ENCODE assay signal across 15 cellular contexts in the genomic region with DNA sequence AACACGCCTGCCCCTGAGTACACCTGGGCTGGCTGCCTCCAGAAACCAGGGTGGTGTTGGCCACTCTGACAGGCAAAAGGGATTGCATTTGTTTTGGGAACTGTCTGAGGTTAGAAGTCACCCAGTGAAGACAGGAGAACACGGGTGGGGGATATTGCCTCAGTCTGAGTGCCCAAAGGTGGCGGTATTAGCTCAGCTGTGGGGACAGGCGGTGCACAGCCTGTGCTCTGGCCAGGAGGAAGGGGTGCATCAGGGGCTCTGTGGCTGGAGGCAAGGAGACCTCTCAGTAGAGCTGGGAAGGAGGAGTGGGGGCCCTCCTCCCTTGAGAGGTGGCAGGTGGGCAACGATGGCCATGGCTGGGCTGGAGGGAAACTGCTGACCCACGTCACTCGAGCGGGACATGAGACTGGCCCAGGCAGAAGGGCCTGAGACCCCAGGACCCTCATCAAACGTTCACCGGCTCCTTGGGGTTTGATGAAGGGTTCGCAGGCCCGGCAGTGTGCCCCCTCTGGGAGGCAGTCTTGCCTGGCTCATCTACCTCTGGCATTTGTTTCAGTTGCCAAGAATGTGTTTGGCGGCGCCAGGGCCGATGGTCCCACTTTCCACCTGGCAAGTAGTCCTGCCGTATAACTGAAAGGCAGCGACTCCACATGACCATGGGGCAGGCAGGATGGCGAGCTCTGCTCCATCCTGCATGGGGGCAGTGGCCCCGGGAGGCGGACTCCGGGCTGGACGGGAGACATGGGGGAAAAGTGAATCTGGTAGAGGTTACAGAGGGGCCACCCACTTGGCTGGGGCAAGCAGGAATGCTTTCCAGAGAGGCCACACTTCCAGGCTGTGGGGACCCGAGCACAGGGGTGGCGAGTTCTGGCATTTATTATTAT. TPM values are rescaled to one million over a fixed set of nuclear protein-coding genes. Genes with fewer than 3 reads are reported as not detected.
DNase-seq lines count a peak whose midpoint lies in the region; ATAC-seq, FAIRE-seq and TF ChIP-seq lines count a peak whose summit lies in the region.
"Had no signal": no experiment of that assay in that cellular context is flagged by ENCODE, and none has a peak within 500 bp of the region (broad histone marks: within the 10 kb centered on the region; RNA-seq: fewer than 3 reads in every experiment).

No MANE protein-coding gene starts in this region.

- no peaks in the 10 kb centered on the region for H3K79me1 ChIP-seq in H1 (ENCODE audit: low read depth, low read length)

- no peaks in the 10 kb centered on the region for H3K9me2 ChIP-seq in PC-3 (replicated peaks; ENCODE audit: low read length)

- no peak overlapping the region; the same call in 1 of the 2 replicates for H4K8ac ChIP-seq in H1 (ENCODE audit: extremely low read depth, insufficient read depth, low read length)

- no peak overlapping the region for H2AFZ ChIP-seq in PC-3 (ENCODE audit: low read length)
- no peak overlapping the region for H2AFZ ChIP-seq in H1 (ENCODE audit: low read length)

- no peaks in the 10 kb centered on the region for H3K4me1 ChIP-seq in right cardiac atrium (ENCODE audit: control insufficient read depth, insufficient read depth, low read length)
- H3K4me1 ChIP-seq in PC-3 (ENCODE audit: insufficient read depth, low read length) = peaks cover 23% of the 10 kb centered on the region
- H3K4me1 ChIP-seq in H1 (replicated peaks in 1 of 4; ENCODE audit: control insufficient read depth in 3 of 4, insufficient read depth in 4 of 4, low read length in 3 of 4) = peaks cover 0 to 14% (median 4%) of the 10 kb centered on the region in 4 experiments; a peak in 4 of 7 replicates

- no peak for TF ChIP-seq EP300 in H1 (IDR thresholded peaks at IDR 0.05; ENCODE audit: borderline replicate concordance in 1 of 2, low read depth in 2 of 2, low read length in 2 of 2)

- no peak overlapping the region for H3K4me3 ChIP-seq in right cardiac atrium (ENCODE audit: low read length)
- H3K4me3 ChIP-seq in PC-3 (ENCODE audit: low read length) = no peak overlapping the region
- no peak overlapping the region for H3K4me3 ChIP-seq in H1 (ENCODE audit: extremely low read depth in 1 of 4, insufficient read depth in 2 of 4, low read depth in 3 of 4, low read length in 4 of 4)
- H3K4me3 ChIP-seq: coronary artery, sigmoid colon, transverse colon had no signal

- no TSS peak for BruUV-seq in PC-3 (replicated peaks; lab: Mats Ljungman, UMichigan)

- H3K9me3 ChIP-seq in right cardiac atrium (ENCODE audit: control insufficient read depth, low read length) = no peaks in the 10 kb centered on the region
- H3K9me3 ChIP-seq in PC-3 (ENCODE audit: low read length) = no peaks in the 10 kb centered on the region
- H3K9me3 ChIP-seq in H1 (ENCODE audit: insufficient read depth in 2 of 2, low read depth in 1 of 2, low read length in 1 of 2) = peaks cover 0 to 2% of the 10 kb centered on the region in 2 experiments; a peak in 1 of 4 replicates
- H3K9me3 ChIP-seq: sigmoid colon, transverse colon had no signal

- no peak overlapping the region for H2BK120ac ChIP-seq in H1 (replicated peaks; ENCODE audit: low read depth, low read length)

- no peak overlapping the region for H3K27ac ChIP-seq in right cardiac atrium (ENCODE audit: low read length)
- no peak overlapping the region for H3K27ac ChIP-seq in PC-3 (ENCODE audit: low read length)
- H3K27ac ChIP-seq in H1 (ENCODE audit: low read depth, low read length) = no peak overlapping the region
- H3K27ac ChIP-seq: coronary artery, sigmoid colon, transverse colon had no signal

- H3K79me2 ChIP-seq in PC-3 (ENCODE audit: low read length) (no peaks in the 10 kb centered on the region), H1 (ENCODE audit: control insufficient read depth in 1 of 2, insufficient read depth in 2 of 2, low read length in 2 of 2) (no peaks in the 10 kb centered on the region)

- TF ChIP-seq CTCF in PC-3 (conservative IDR thresholded peaks at IDR 0.05; ENCODE audit: low read depth, low read length) (peak; percentile 48; the same call in 1 of the 2 replicates), H1 (IDR thresholded peaks at IDR 0.05; ENCODE audit: control extremely low read depth in 1 of 3, insufficient read depth in 1 of 3, low read depth in 1 of 3, low read length in 3 of 3) (peak in 2 of 3 experiments; percentile 32 to 40; a peak in 3 of 4 replicates)

- peaks cover 16% of the 10 kb centered on the region for H3K4me1 Mint-ChIP-seq in stimulated activated memory B cell treated with anti-CD40 and anti-IgM and Interleukin-4, amounts not matched to agents 10 μg/mL and 1 μg/mL and 100 μg/mL, for 72 hours
- H3K4me1 Mint-ChIP-seq: activated T-helper 17 cell treated with anti-CD3 and anti-CD28 coated beads, Interleukin-2, amount 50 U/mL, for 72 hours had no signal

- H3K23ac ChIP-seq in H1 (ENCODE audit: insufficient read length) = no peak overlapping the region

- no peak overlapping the region for H3K4me3 Mint-ChIP-seq in stimulated activated memory B cell treated with anti-CD40 and anti-IgM and Interleukin-4, amounts not matched to agents 10 μg/mL and 1 μg/mL and 100 μg/mL, for 72 hours
- H3K4me3 Mint-ChIP-seq: activated T-helper 17 cell treated with anti-CD3 and anti-CD28 coated beads, Interleukin-2, amount 50 U/mL, for 72 hours; CD4-positive, alpha-beta T cell had no signal

- no peak overlapping the region for H3K4ac ChIP-seq in H1 (replicated peaks; ENCODE audit: insufficient read length, low read depth, low read length)

- H2BK20ac ChIP-seq in H1 (ENCODE audit: low read length) = no peak overlapping the region

- CTCF ChIA-PET in PC-3 (lab: Charles Lee) (interaction anchor here (0.6 to 0.8 kb wide), 2 partner anchors 28 to 537 kb away, joined by 3 to 4 read pairs; no protein-coding TSS in a partner anchor), H1 (lab: Charles Lee; ENCODE audit: partially characterized antibody) (interaction anchor here (0.8 to 5.9 kb wide), 20 partner anchors 10 to 581 kb away, joined by 3 to 39 read pairs (median 7); no protein-coding TSS in a partner anchor)

- DNase-seq in right cardiac atrium = peak in 2 of 3 donors; percentile 48
- DNase-seq in cardiac septum (ENCODE audit: low spot score) = no peak
- peak; percentile 34 for DNase-seq in PC-3
- no peak for DNase-seq in H1 (ENCODE audit: low read depth in 1 of 2, low spot score in 2 of 2)
- no peak for DNase-seq in NCI-H1105 (lab: John Stamatoyannopoulos, UW)
- no peak for DNase-seq in NCI-H2081 treated with DMSO at 0.1 percent for 48 hours (lab: John Stamatoyannopoulos, UW)
- DNase-seq in activated naive CD4-positive, alpha-beta T cell treated with Interleukin-2 at 50 U/mL for 16 hours = no peak
- DNase-seq: CD4-positive, alpha-beta T cell; hippocampal formation; NCI-H1105 treated with DMSO at 0.1 percent for 48 hours; sigmoid colon; transverse colon had no signal

- 0 out of 2 replicates have a peak overlapping the region, but pooled peaks have one; percentile 27 for H2BK12ac ChIP-seq in H1 (ENCODE audit: low read depth, low read length)

- H2BK5ac ChIP-seq in H1 (ENCODE audit: low read depth, low read length) = peak overlapping the region; percentile 52; the same call in 1 of the 2 replicates

- H3K27me3 ChIP-seq in right cardiac atrium (ENCODE audit: control insufficient read depth, insufficient read depth) (no peaks in the 10 kb centered on the region), PC-3 (ENCODE audit: low read length) (no peaks in the 10 kb centered on the region), H1 (replicated peaks in 1 of 4; ENCODE audit: control insufficient read depth in 3 of 4, extremely low read depth in 1 of 4, insufficient read depth in 3 of 4, low read length in 3 of 4) (no peaks in the 10 kb centered on the region)
- H3K27me3 ChIP-seq: sigmoid colon, transverse colon had no signal

- 67% methylated on average over 24 of the region's 24 CpGs for WGBS in right cardiac atrium
- whole genome bisulfite sequencing in H1 (ENCODE audit: extremely low coverage in 1 of 2, insufficient coverage in 1 of 2, insufficient read length in 1 of 2, insufficient replicate concordance in 2 of 2, low coverage in 1 of 2, low lambda C conversion rate in 2 of 2, missing lambda C conversion rate in 1 of 2), 2 experiments = 77% methylated on average over 23 of the region's 24 CpGs; no CpG with 5 or more reads in 1 of the 2 experiments

- FAIRE-seq in H1 (lab: Jason Lieb, UNC) = no peak

- H3K4me2 ChIP-seq in PC-3 (ENCODE audit: low read length) (no peak overlapping the region), H1 (ENCODE audit: insufficient read depth in 1 of 2, low read depth in 2 of 2, low read length in 2 of 2) (no peak overlapping the region)

- H4K5ac ChIP-seq in H1 (ENCODE audit: insufficient read length, low read depth, low read length) = no peak overlapping the region

- no peak overlapping the region for H3K18ac ChIP-seq in H1 (ENCODE audit: extremely low read depth, low read length)

- no peak overlapping the region for H4K91ac ChIP-seq in H1 (replicated peaks; ENCODE audit: insufficient read length, low read length)

- H3K36me3 ChIP-seq in PC-3 (ENCODE audit: low read depth, low read length) (no peaks in the 10 kb centered on the region), H1 (ENCODE audit: control insufficient read depth in 2 of 4, insufficient read depth in 4 of 4, low read length in 3 of 4) (no peaks in the 10 kb centered on the region)
- H3K36me3 ChIP-seq: transverse colon had no signal

- H2BK15ac ChIP-seq in H1 (ENCODE audit: low read length) = no peak overlapping the region; the same call in 1 of the 2 replicates

- peaks cover 13% of the 10 kb centered on the region for H3K27me3 Mint-ChIP-seq in stimulated activated memory B cell treated with anti-CD40 and anti-IgM and Interleukin-4, amounts not matched to agents 10 μg/mL and 1 μg/mL and 100 μg/mL, for 72 hours
- H3K27me3 Mint-ChIP-seq: activated T-helper 17 cell treated with anti-CD3 and anti-CD28 coated beads, Interleukin-2, amount 50 U/mL, for 72 hours; CD4-positive, alpha-beta T cell had no signal

- H2AK5ac ChIP-seq in H1 (ENCODE audit: low read depth, low read length) = no peak overlapping the region

- H3K36me3 Mint-ChIP-seq in stimulated activated memory B cell treated with anti-CD40 and anti-IgM and Interleukin-4, amounts not matched to agents 10 μg/mL and 1 μg/mL and 100 μg/mL, for 72 hours = peaks cover 4% of the 10 kb centered on the region

- peak; percentile 61 to 71 for TF ChIP-seq RAD21 in H1 (IDR thresholded peaks at IDR 0.05 in 1 of 2, conservative IDR thresholded peaks at IDR 0.05 in 1 of 2; ENCODE audit: low read depth in 2 of 2, low read length in 2 of 2)

- POLR2A ChIA-PET in PC-3 (lab: Charles Lee; ENCODE audit: unreplicated experiment) (no interaction called here), H1 (lab: Charles Lee; ENCODE audit: partially characterized antibody) (interaction anchor here (0.9 to 1.2 kb wide), 2 partner anchors 9 to 540 kb away, joined by 4 to 6 read pairs; no protein-coding TSS in a partner anchor)

- TF ChIP-seq POLR2A in H1 (IDR thresholded peaks at IDR 0.05; ENCODE audit: control extremely low read depth in 1 of 2, low read depth in 2 of 2, low read length in 2 of 2) = no peak

- no peak overlapping the region for H3K56ac ChIP-seq in H1 (replicated peaks; ENCODE audit: insufficient read length, low read depth, low read length)

- H3K9me3 Mint-ChIP-seq in stimulated activated memory B cell treated with anti-CD40 and anti-IgM and Interleukin-4, amounts not matched to agents 10 μg/mL and 1 μg/mL and 100 μg/mL, for 72 hours = peaks cover 2% of the 10 kb centered on the region
- H3K9me3 Mint-ChIP-seq: activated T-helper 17 cell treated with anti-CD3 and anti-CD28 coated beads, Interleukin-2, amount 50 U/mL, for 72 hours; CD4-positive, alpha-beta T cell had no signal

- H3K23me2 ChIP-seq in H1 (ENCODE audit: low read depth, low read length) = no peaks in the 10 kb centered on the region

- H4K20me1 ChIP-seq in PC-3 (ENCODE audit: low read length) = no peaks in the 10 kb centered on the region
- peaks cover 0 to 2% of the 10 kb centered on the region in 2 experiments for H4K20me1 ChIP-seq in H1 (replicated peaks in 1 of 2; ENCODE audit: control insufficient read depth in 1 of 2, insufficient read depth in 2 of 2, low read length in 2 of 2)

- H3F3A ChIP-seq in PC-3 (ENCODE audit: low read length, unreplicated experiment) = no peaks in the 10 kb centered on the region

- H3K14ac ChIP-seq in H1 (ENCODE audit: insufficient read length) = no peak overlapping the region

- H3K27ac Mint-ChIP-seq in stimulated activated memory B cell treated with anti-CD40 and anti-IgM and Interleukin-4, amounts not matched to agents 10 μg/mL and 1 μg/mL and 100 μg/mL, for 72 hours = peak overlapping the region; percentile 53
- H3K27ac Mint-ChIP-seq: activated T-helper 17 cell treated with anti-CD3 and anti-CD28 coated beads, Interleukin-2, amount 50 U/mL, for 72 hours; CD4-positive, alpha-beta T cell had no signal

- intact Hi-C loops in right cardiac atrium (cut with DNase I) (loop anchor here in 3 of 4 donors (5.0 kb wide), 2 partner anchors 539 to 564 kb away; a partner anchor contains a TSS), cardiac septum (cut with DNase I) (loop anchor here (5.0 kb wide), 2 partner anchors 64 to 194 kb away; no protein-coding TSS in a partner anchor), PC-3 (cut with micrococcal nuclease) (loop anchor here (5.0 kb wide), 1 partner anchor 194 kb away; no protein-coding TSS in a partner anchor)

- no peak overlapping the region for H3K9ac ChIP-seq in PC-3 (ENCODE audit: low read length)
- no peak overlapping the region for H3K9ac ChIP-seq in H1 (replicated peaks in 1 of 4; ENCODE audit: extremely low read depth in 1 of 4, low read depth in 3 of 4, low read length in 3 of 4)

- ATAC-seq in right cardiac atrium = no peak
- ATAC-seq in PC-3 = no peak
- ATAC-seq in stimulated activated memory B cell treated with anti-CD40 and anti-IgM and Interleukin-4, amounts not matched to agents 10 μg/mL and 1 μg/mL and 100 μg/mL, for 72 hours = no peak
- ATAC-seq: activated T-helper 17 cell treated with anti-CD3 and anti-CD28 coated beads, Interleukin-2, amount 50 U/mL, for 72 hours had no signal

RNA-seq across cellular contexts. Expression of a gene that starts 52.8 kb away (rescaled TPM):
- under 1 TPM in 3 of 4 donors, not detected in 1; 0.17 to 0.56 (median 0.25) TPM for total RNA-seq in right cardiac atrium
- polyA plus RNA-seq in right cardiac atrium = 0.07 TPM
- 0.19 TPM for total RNA-seq in cardiac septum
- 0.04 and 0.17 TPM in 2 replicates for total RNA-seq in PC-3 (2014; rRNA removed)
- total RNA-seq in H1 (2021; fragmentation: NEBNext Ultra II Directional; extraction: Animal tissue kit (Norgen Biotek cat#: 25700)) = 0.15 and 0.20 TPM in 2 replicates
- polyA plus RNA-seq in H1 (2011; rRNA removed) = 0.17 TPM in 2 replicates
- 0.13 TPM for polyA plus RNA-seq in H1 (2011; cell fraction: cytosol; rRNA removed)
- polyA plus RNA-seq in H1 (2011; cell fraction: nucleus; rRNA removed) = 1.6 TPM
- 0.26 to 0.81 TPM (median 0.35 TPM) in 4 replicates for polyA plus RNA-seq in H1 (2012, experiment 1 of 2)
- not detected for polyA plus RNA-seq in H1 (2012, experiment 2 of 2)
- 0.04 TPM for polyA plus RNA-seq in H1 (2013, experiment 1 of 2)
- 0.07 TPM for polyA plus RNA-seq in H1 (2013, experiment 2 of 2)
- polyA minus RNA-seq in H1 (2011; rRNA and poly(A)+ RNA removed) = 0.38 and 0.44 TPM in 2 replicates
- 0.51 TPM for polyA minus RNA-seq in H1 (2011; cell fraction: cytosol; rRNA and poly(A)+ RNA removed)
- 0.60 TPM for polyA minus RNA-seq in H1 (2011; cell fraction: nucleus; rRNA and poly(A)+ RNA removed)

RNA-seq across cellular contexts. Expression of a gene that starts 54.2 kb away (rescaled TPM):
- 10 to 100 TPM in 1 of 4 donors, 1 to 10 TPM in 3; 7.2 to 11.1 (median 9.0) TPM for total RNA-seq in right cardiac atrium
- polyA plus RNA-seq in right cardiac atrium = 7.0 TPM
- 12.5 TPM for total RNA-seq in cardiac septum
- total RNA-seq in PC-3 (2014; rRNA removed) = 13.0 and 14.5 TPM in 2 replicates
- total RNA-seq in H1 (2021; fragmentation: NEBNext Ultra II Directional; extraction: Animal tissue kit (Norgen Biotek cat#: 25700)) = 16.3 and 18.6 TPM in 2 replicates
- polyA plus RNA-seq in H1 (2011; rRNA removed) = 9.7 and 16.8 TPM in 2 replicates
- polyA plus RNA-seq in H1 (2011; cell fraction: cytosol; rRNA removed) = 10.5 TPM
- 68.1 TPM for polyA plus RNA-seq in H1 (2011; cell fraction: nucleus; rRNA removed)
- 9.3 to 14.4 TPM (median 12.9 TPM) in 4 replicates for polyA plus RNA-seq in H1 (2012, experiment 1 of 2)
- 9.0 TPM for polyA plus RNA-seq in H1 (2012, experiment 2 of 2)
- 15.5 TPM for polyA plus RNA-seq in H1 (2013, experiment 1 of 2)
- polyA plus RNA-seq in H1 (2013, experiment 2 of 2) = 14.1 TPM
- 12.6 and 14.2 TPM in 2 replicates for polyA minus RNA-seq in H1 (2011; rRNA and poly(A)+ RNA removed)
- 8.7 TPM for polyA minus RNA-seq in H1 (2011; cell fraction: cytosol; rRNA and poly(A)+ RNA removed)
- polyA minus RNA-seq in H1 (2011; cell fraction: nucleus; rRNA and poly(A)+ RNA removed) = 23.8 TPM

Comparison
In these comparisons a context has a peak if more than half of its experiments do, and no peak if none do; other contexts are left out.
1. DNase-seq: peak in right cardiac atrium (2 of 3) and PC-3 (single experiment); none in cardiac septum (single experiment), H1 (0 of 2), NCI-H1105 (single experiment), NCI-H2081 treated with DMSO at 0.1 percent for 48 hours (single experiment) and activated naive CD4-positive, alpha-beta T cell treated with Interleukin-2 at 50 U/mL for 16 hours (single experiment).